8 cellular contexts compared by ENCODE assay signal in genomic region chr1:31943546-31944184, GRCh38. TPM values are rescaled to one million over a fixed set of nuclear protein-coding genes. Genes with fewer than 3 reads are reported as not detected.
DNase-seq lines count a peak whose midpoint lies in the region; ATAC-seq, FAIRE-seq and TF ChIP-seq lines count a peak whose summit lies in the region.

No MANE protein-coding gene starts in this region.

- no peak overlapping the region for H3K9ac ChIP-seq in neural progenitor cell

- no peaks in the 10 kb centered on the region for H3K9me3 Mint-ChIP-seq in IgD-negative memory B cell
- H3K9me3 Mint-ChIP-seq in neural progenitor cell = no peaks in the 10 kb centered on the region

- DNase-seq in Daoy (ENCODE audit: low read depth) (peak; percentile 59), brain microvascular endothelial cell (no peak), neural progenitor cell (ENCODE audit: low spot score) (no peak), NCI-H510A treated with DMSO at 0.1 percent for 48 hours (lab: John Stamatoyannopoulos, UW) (no peak), NCI-H2107 (lab: John Stamatoyannopoulos, UW) (no peak), H54 (ENCODE audit: insufficient read length, low spot score) (no peak)

- no peaks in the 10 kb centered on the region for H4K20me1 ChIP-seq in neural progenitor cell (ENCODE audit: low read depth)

- in situ Hi-C loops in brain microvascular endothelial cell (cut with HindIII; ENCODE audit: low pct_ligation_motif_present, low sequenced_read_pairs) = no loop called here

- H3K27me3 ChIP-seq in brain microvascular endothelial cell (replicated peaks) (no peaks in the 10 kb centered on the region), neural progenitor cell (no peaks in the 10 kb centered on the region)

- H3K9me3 ChIP-seq in neural progenitor cell (ENCODE audit: low read depth) = no peaks in the 10 kb centered on the region

- no peaks in the 10 kb centered on the region for H3K36me3 ChIP-seq in brain microvascular endothelial cell (replicated peaks)
- H3K36me3 ChIP-seq in neural progenitor cell = no peaks in the 10 kb centered on the region

- H3K27ac Mint-ChIP-seq in IgD-negative memory B cell (peak overlapping the region; percentile 83 to 95 (median 91)), neural progenitor cell (peak overlapping the region; percentile 82)

- TF ChIP-seq POLR2A in H54 (IDR thresholded peaks at IDR 0.05; ENCODE audit: low read depth, low read length) = no peak

- H3F3A ChIP-seq in neural progenitor cell (ENCODE audit: low read depth) = peaks cover 51% of the 10 kb centered on the region

- peak overlapping the region; percentile 91 for H2AFZ ChIP-seq in neural progenitor cell (replicated peaks)

- peak overlapping the region; percentile 83 to 96 (median 89) for H3K4me3 Mint-ChIP-seq in IgD-negative memory B cell
- H3K4me3 Mint-ChIP-seq in neural progenitor cell = peak overlapping the region; percentile 80

- H3K4me3 ChIP-seq in brain microvascular endothelial cell (ENCODE audit: low read depth, low read length) (no peak overlapping the region), neural progenitor cell (peak overlapping the region; percentile 44)

- peak overlapping the region; percentile 76 for H3K4me2 ChIP-seq in neural progenitor cell

- ATAC-seq in GM21619 (IDR thresholded peaks at IDR 0.05; ENCODE audit: unreplicated experiment) = no peak

- H3K27me3 Mint-ChIP-seq in IgD-negative memory B cell (no peaks in the 10 kb centered on the region), neural progenitor cell (ENCODE audit: insufficient read depth, low read depth) (peaks cover 3% of the 10 kb centered on the region)

- peaks cover 28% of the 10 kb centered on the region for H3K4me1 ChIP-seq in neural progenitor cell

- H3K4me1 Mint-ChIP-seq in IgD-negative memory B cell = peaks cover 27 to 39% (median 34%) of the 10 kb centered on the region in 3 donors
- H3K4me1 Mint-ChIP-seq in neural progenitor cell = peaks cover 40% of the 10 kb centered on the region

- H3K27ac ChIP-seq in brain microvascular endothelial cell = peak overlapping the region; percentile 96
- H3K27ac ChIP-seq in neural progenitor cell = peak overlapping the region; percentile 88

- no peak for FAIRE-seq in H54 (lab: Jason Lieb, UNC)

- no peaks in the 10 kb centered on the region for H3K79me2 ChIP-seq in neural progenitor cell (ENCODE audit: low read depth)

- TF ChIP-seq CTCF in brain microvascular endothelial cell (IDR thresholded peaks at IDR 0.05; ENCODE audit: low read depth, low read length, missing control alignments) = no peak
- no peak for TF ChIP-seq CTCF in neural progenitor cell (IDR thresholded peaks at IDR 0.05)

- H3K36me3 Mint-ChIP-seq in IgD-negative memory B cell = no peaks in the 10 kb centered on the region
- H3K36me3 Mint-ChIP-seq in neural progenitor cell = no peaks in the 10 kb centered on the region

RNA-seq across cellular contexts. Expression of gene PTP4A2, which starts 5.5 kb away (rescaled TPM):
- 388 and 393 TPM in 2 replicates for total RNA-seq in Daoy (2014; rRNA removed; shearing (Covaris generic))
- 216 TPM for polyA plus RNA-seq in IgD-negative memory B cell
- total RNA-seq in neural progenitor cell (ENCODE audit: low replicate concordance) = 211 and 540 TPM in 2 replicates
